8 cellular contexts compared by ENCODE assay signal in the genomic region with DNA sequence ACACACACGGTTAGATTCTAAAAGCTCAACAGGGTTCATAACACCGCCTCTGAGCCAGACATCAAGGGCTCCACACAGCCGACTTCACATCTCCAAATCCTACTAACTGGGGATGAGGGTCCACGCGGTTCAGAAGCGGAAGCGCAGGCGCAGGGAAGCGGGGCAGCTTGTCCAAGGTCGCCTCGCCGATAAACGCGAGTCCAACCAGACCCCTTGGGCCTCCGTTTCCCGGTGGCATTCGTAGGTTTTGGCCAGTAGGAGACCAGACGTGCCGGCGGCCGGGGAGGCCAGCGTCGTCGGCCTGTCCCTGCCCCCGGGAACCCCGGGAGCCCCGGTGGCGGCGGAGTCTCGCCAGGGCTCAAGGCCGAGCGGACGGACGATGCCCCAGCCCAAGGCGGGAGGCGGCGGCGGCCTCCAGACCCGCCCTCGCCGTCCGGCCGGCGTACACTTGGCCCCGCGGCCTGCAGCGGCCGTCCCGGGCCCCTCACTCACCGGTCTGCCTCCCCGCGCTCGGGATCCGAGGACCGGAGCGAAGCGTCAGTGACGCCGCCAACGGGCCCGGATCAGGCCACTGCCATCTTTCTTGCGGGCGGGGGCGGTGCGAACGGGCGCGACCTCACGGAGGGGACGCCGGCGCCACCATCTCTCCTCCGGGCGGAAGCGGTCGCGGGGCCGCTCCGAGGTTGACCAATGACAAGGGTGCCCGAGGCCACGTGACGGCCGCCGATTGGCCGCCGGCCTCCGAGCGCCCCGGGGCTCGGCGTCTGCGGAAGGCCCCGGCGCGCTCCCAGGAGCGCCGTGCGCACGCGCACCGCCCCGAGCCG. TPM values are rescaled to one million over a fixed set of nuclear protein-coding genes. Genes with fewer than 3 reads are reported as not detected.
DNase-seq lines count a peak whose midpoint lies in the region; ATAC-seq and TF ChIP-seq lines count a peak whose summit lies in the region.

A gene with protein sequence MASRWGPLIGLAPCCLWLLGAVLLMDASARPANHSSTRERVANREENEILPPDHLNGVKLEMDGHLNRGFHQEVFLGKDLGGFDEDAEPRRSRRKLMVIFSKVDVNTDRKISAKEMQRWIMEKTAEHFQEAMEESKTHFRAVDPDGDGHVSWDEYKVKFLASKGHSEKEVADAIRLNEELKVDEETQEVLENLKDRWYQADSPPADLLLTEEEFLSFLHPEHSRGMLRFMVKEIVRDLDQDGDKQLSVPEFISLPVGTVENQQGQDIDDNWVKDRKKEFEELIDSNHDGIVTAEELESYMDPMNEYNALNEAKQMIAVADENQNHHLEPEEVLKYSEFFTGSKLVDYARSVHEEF (minus strand): TSS at position 602 of the 824 bp plus-strand sequence. CDS start 3,229 bp downstream, outside the sequence.

- ATAC-seq in GM19351 (IDR thresholded peaks at IDR 0.05; ENCODE audit: unreplicated experiment) (peak; percentile 90), HG03520 (IDR thresholded peaks at IDR 0.05; ENCODE audit: unreplicated experiment) (peak; percentile 89)

- H3K27ac ChIP-seq in BLaER1 treated with 17β-estradiol and CSF1 and Interleukin-3, amounts not matched to agents 10 nM and 100 nM = peak within 1 kb of the TSS; percentile 90 to 98 (median 94)
- H3K27ac ChIP-seq in colonic mucosa (peak within 1 kb of the TSS; percentile 90), layer of hippocampus (ENCODE audit: low read depth, low read length) (peak within 1 kb of the TSS; percentile 84)

- DNase-seq in NCI-H526 treated with DMSO at 0.1 percent for 48 hours (lab: John Stamatoyannopoulos, UW) (peak; percentile 91), colonic mucosa (peak; percentile 96)
- DNase-seq in activated CD4-positive, alpha-beta T cell treated with anti-CD3 and anti-CD28 coated beads, Interleukin-2, amount 10 ng/mL, durations not matched to agents 24 days and 14 days = peak; percentile 99
- peak; percentile 86 to 95 (median 93) for DNase-seq in stimulated activated CD4-positive, alpha-beta T cell treated with anti-CD3 and anti-CD28 coated beads, Interleukin-1b, Interleukin-23, amount 100 ng/mL, for 24 hours (ENCODE audit: low read depth in 4 of 4, low spot score in 1 of 4)

- H3K9me3 Mint-ChIP-seq in activated CD4-positive, alpha-beta T cell treated with anti-CD3 and anti-CD28 coated beads, Interleukin-2, amount 10 ng/mL, durations not matched to agents 24 days and 14 days = peaks cover 3% of the 10 kb centered on the region

- peak within 1 kb of the TSS; percentile 77 to 99 (median 90) for H3K4me3 ChIP-seq in BLaER1 treated with 17β-estradiol and CSF1 and Interleukin-3, amounts not matched to agents 10 nM and 100 nM
- peak within 1 kb of the TSS; percentile 93 for H3K4me3 ChIP-seq in colonic mucosa

- H3K9ac ChIP-seq in BLaER1 treated with 17β-estradiol and CSF1 and Interleukin-3, amounts not matched to agents 10 nM and 100 nM = peak within 1 kb of the TSS; percentile 92 to 100 (median 96)
- peak within 1 kb of the TSS; percentile 99 to 100 for H3K9ac ChIP-seq in colonic mucosa (ENCODE audit: low read depth in 2 of 2, low read length in 2 of 2)

- peaks cover 45 to 65% (median 62%) of the 10 kb centered on the region in 10 experiments for H3K4me1 ChIP-seq in BLaER1 treated with 17β-estradiol and CSF1 and Interleukin-3, amounts not matched to agents 10 nM and 100 nM
- H3K4me1 ChIP-seq in colonic mucosa = peaks cover 14% of the 10 kb centered on the region

- H4K20me1 ChIP-seq in BLaER1 treated with 17β-estradiol and CSF1 and Interleukin-3, amounts not matched to agents 10 nM and 100 nM = peaks cover 49 to 84% (median 77%) of the 10 kb centered on the region in 11 experiments

- peak within 1 kb of the TSS; percentile 86 for H3K27ac Mint-ChIP-seq in activated CD4-positive, alpha-beta T cell treated with anti-CD3 and anti-CD28 coated beads, Interleukin-2, amount 10 ng/mL, durations not matched to agents 24 days and 14 days

- peaks cover 33 to 64% (median 52%) of the 10 kb centered on the region in 11 experiments for H3K36me3 ChIP-seq in BLaER1 treated with 17β-estradiol and CSF1 and Interleukin-3, amounts not matched to agents 10 nM and 100 nM
- peaks cover 10% of the 10 kb centered on the region for H3K36me3 ChIP-seq in colonic mucosa

- peak within 1 kb of the TSS; percentile 98 to 100 (median 100) for H3K4me2 ChIP-seq in BLaER1 treated with 17β-estradiol and CSF1 and Interleukin-3, amounts not matched to agents 10 nM and 100 nM

- peaks cover 0 to 3% (median 0%) of the 10 kb centered on the region in 11 experiments; a peak in 5 of 22 replicates for H3K27me3 ChIP-seq in BLaER1 treated with 17β-estradiol and CSF1 and Interleukin-3, amounts not matched to agents 10 nM and 100 nM
- H3K27me3 ChIP-seq in colonic mucosa (no peaks in the 10 kb centered on the region), layer of hippocampus (ENCODE audit: control insufficient read depth, insufficient read depth, low read length) (no peaks in the 10 kb centered on the region)

- H3K4me3 Mint-ChIP-seq in activated CD4-positive, alpha-beta T cell treated with anti-CD3 and anti-CD28 coated beads, Interleukin-2, amount 10 ng/mL, durations not matched to agents 24 days and 14 days = peak within 1 kb of the TSS; percentile 91

- intact Hi-C loops in activated CD4-positive, alpha-beta T cell treated with anti-CD3 and anti-CD28 coated beads, Interleukin-2, amount 10 ng/mL, durations not matched to agents 24 days and 14 days (cut with micrococcal nuclease) = loop anchor here (2.0 kb wide), 1 partner anchor 17 kb away; a partner anchor contains a TSS
- intact Hi-C loops in colonic mucosa (cut with DNase I) = no loop called here

- peaks cover 46% of the 10 kb centered on the region for H3K36me3 Mint-ChIP-seq in activated CD4-positive, alpha-beta T cell treated with anti-CD3 and anti-CD28 coated beads, Interleukin-2, amount 10 ng/mL, durations not matched to agents 24 days and 14 days (ENCODE audit: low read depth)

- H3K27me3 Mint-ChIP-seq in activated CD4-positive, alpha-beta T cell treated with anti-CD3 and anti-CD28 coated beads, Interleukin-2, amount 10 ng/mL, durations not matched to agents 24 days and 14 days = no peaks in the 10 kb centered on the region

- H3K9me3 ChIP-seq in BLaER1 treated with 17β-estradiol and CSF1 and Interleukin-3, amounts not matched to agents 10 nM and 100 nM (replicated peaks in 1 of 11) = no peaks in the 10 kb centered on the region
- H3K9me3 ChIP-seq in colonic mucosa = no peaks in the 10 kb centered on the region

- peaks cover 26% of the 10 kb centered on the region for H3K4me1 Mint-ChIP-seq in activated CD4-positive, alpha-beta T cell treated with anti-CD3 and anti-CD28 coated beads, Interleukin-2, amount 10 ng/mL, durations not matched to agents 24 days and 14 days

- TF ChIP-seq CTCF in colonic mucosa (IDR thresholded peaks at IDR 0.05) = no peak

RNA-seq across cellular contexts. Expression of the gene that starts here (rescaled TPM):
- 175 and 194 TPM in 2 replicates for total RNA-seq in activated CD4-positive, alpha-beta T cell treated with anti-CD3 and anti-CD28 coated beads, Interleukin-2, amount 10 ng/mL, durations not matched to agents 24 days and 14 days
- total RNA-seq in colonic mucosa = 100 to 1,000 TPM; 202 to 325 TPM

Comparison
In these comparisons a context has a peak if more than half of its experiments do, and no peak if none do; other contexts are left out.
1. Peak in every context shown above with its lines: DNase-seq, ATAC-seq, H3K4me3 ChIP-seq and H3K27ac ChIP-seq.